In the genomic region with DNA sequence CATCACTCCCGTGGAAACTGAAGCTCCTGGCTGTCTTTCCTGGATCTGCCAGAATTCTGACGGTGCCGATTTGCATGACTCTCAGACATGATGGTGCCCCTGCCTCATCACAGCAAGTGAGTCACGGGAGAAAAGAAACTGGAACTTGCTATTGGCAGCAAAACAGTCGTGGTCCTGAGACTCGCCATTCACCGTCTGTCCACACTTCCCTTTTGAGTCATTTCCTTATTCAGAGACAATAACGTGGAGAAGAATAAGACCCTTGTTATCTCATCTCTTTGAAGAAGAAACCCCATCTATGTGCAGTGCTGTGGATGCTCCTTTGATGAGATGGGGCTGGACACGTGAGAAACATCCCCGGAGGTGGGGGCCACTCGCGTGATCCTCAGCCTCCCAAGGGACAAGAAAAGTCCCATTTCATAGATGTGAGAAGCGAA, we compare ENCODE assay signal across 8 cellular contexts. TPM values are rescaled to one million over a fixed set of nuclear protein-coding genes. Genes with fewer than 3 reads are reported as not detected.
DNase-seq lines count a peak whose midpoint lies in the region; ATAC-seq lines count a peak whose summit lies in the region.

No MANE protein-coding gene starts in this region.

- DNase-seq in stimulated activated CD4-positive, alpha-beta T cell treated with anti-CD3 and anti-CD28 coated beads, Interleukin-4, amount 100 ng/mL, for 24 hours, result peak; percentile 25
- DNase-seq in stimulated activated CD4-positive, alpha-beta T cell treated with anti-CD3 and anti-CD28 coated beads, Interleukin-4, amount 100 ng/mL, for 4 hours, result no peak
- peak; percentile 61 for DNase-seq in SK-MEL-5 (ENCODE audit: low read depth, low spot score)
- peak; percentile 15 for DNase-seq in midbrain (lab: John Stamatoyannopoulos, UW)
- DNase-seq in NCI-H1694 (lab: John Stamatoyannopoulos, UW), result no peak
- DNase-seq in SK-N-DZ (ENCODE audit: low spot score), result no peak
- no peak for DNase-seq in D341Med (ENCODE audit: low spot score)

- in situ Hi-C loops in SK-MEL-5 (cut with HindIII; ENCODE audit: low pct_unique_long_range_greater_than_20kb, low sequenced_read_pairs), result no loop called here

- peak; percentile 73 for ATAC-seq in HG03045 (IDR thresholded peaks at IDR 0.05; ENCODE audit: unreplicated experiment)

RNA-seq across cellular contexts. Expression of a gene that starts 4.2 kb away (rescaled TPM):
- total RNA-seq in SK-MEL-5 (2014; rRNA removed; shearing (Covaris generic)), result not detected in 2 replicates
- not detected in 2 replicates for polyA plus RNA-seq in SK-MEL-5 (2015; cell fraction: cytosol; rRNA removed)
- polyA plus RNA-seq in SK-MEL-5 (2015; cell fraction: nucleus; rRNA removed), result not detected in 2 replicates
- polyA plus RNA-seq in SK-N-DZ (2014; cell fraction: cytosol; rRNA removed), result not detected in 2 replicates
- polyA plus RNA-seq in SK-N-DZ (2014; cell fraction: nucleus; rRNA removed), result not detected in 2 replicates

RNA-seq across cellular contexts. Expression of a gene that starts 30.6 kb away (rescaled TPM):
- not detected in 2 replicates for total RNA-seq in SK-MEL-5 (2014; rRNA removed; shearing (Covaris generic))
- not detected in 2 replicates for polyA plus RNA-seq in SK-MEL-5 (2015; cell fraction: cytosol; rRNA removed)
- polyA plus RNA-seq in SK-MEL-5 (2015; cell fraction: nucleus; rRNA removed), result not detected in 2 replicates
- 0.35 and 1.0 TPM in 2 replicates for polyA plus RNA-seq in SK-N-DZ (2014; cell fraction: cytosol; rRNA removed)
- polyA plus RNA-seq in SK-N-DZ (2014; cell fraction: nucleus; rRNA removed), result not detected in 2 replicates

Comparison
In these comparisons a context has a peak if more than half of its experiments do, and no peak if none do; other contexts are left out.
1. DNase-seq: peak in stimulated activated CD4-positive, alpha-beta T cell treated with anti-CD3 and anti-CD28 coated beads, Interleukin-4, amount 100 ng/mL, for 24 hours (single experiment), SK-MEL-5 (single experiment) and midbrain (single experiment); none in stimulated activated CD4-positive, alpha-beta T cell treated with anti-CD3 and anti-CD28 coated beads, Interleukin-4, amount 100 ng/mL, for 4 hours (0 of 2), NCI-H1694 (single experiment), SK-N-DZ (single experiment) and D341Med (single experiment).